Comparison of ENCODE assay signal across 8 cellular contexts in the genomic region with DNA sequence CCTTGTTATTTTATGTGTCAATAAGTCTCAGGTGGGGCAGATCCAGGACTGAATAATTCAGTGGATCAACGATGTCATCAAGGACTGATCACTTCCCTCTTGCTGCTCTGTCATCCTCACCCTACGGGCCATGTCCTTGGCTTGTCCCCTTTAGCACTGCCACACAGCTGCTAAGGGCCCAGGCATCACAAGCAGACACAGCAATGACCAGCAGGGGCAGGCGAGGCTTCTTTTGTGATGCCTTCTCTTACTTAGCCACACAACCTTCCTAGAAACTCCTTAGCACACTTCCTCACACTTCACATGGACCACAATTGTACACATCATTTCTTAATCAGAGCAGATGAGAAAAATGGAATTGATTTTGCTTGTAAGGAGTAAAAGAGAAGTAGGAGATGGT.
DNase-seq lines count a peak whose midpoint lies in the region; ATAC-seq and TF ChIP-seq lines count a peak whose summit lies in the region.

No MANE protein-coding gene starts in this region.

- no peak for TF ChIP-seq POLR2A in Peyer's patch (IDR thresholded peaks at IDR 0.05)

- TF ChIP-seq CTCF in C4-2B (conservative IDR thresholded peaks at IDR 0.05) (peak; percentile 71), Peyer's patch (IDR thresholded peaks at IDR 0.05) (peak in 3 of 6 experiments; percentile 43 to 58 (median 50))

- H3K27me3 Mint-ChIP-seq in activated CD4-positive, alpha-beta memory T cell treated with anti-CD3 and anti-CD28 coated beads, Interleukin-2, amount 10 ng/mL, durations not matched to agents 7 days and 5 days: no peaks in the 10 kb centered on the region

- peak in 2 of 3 donors; percentile 60 to 64 for DNase-seq in Peyer's patch
- peak; percentile 66 for DNase-seq in iPS-NIHi7 (ENCODE audit: extremely low spot score)
- no peak for DNase-seq in foreskin melanocyte
- DNase-seq in mesenteric fat pad (ENCODE audit: low spot score): no peak
- no peak for DNase-seq in activated CD4-positive, alpha-beta memory T cell treated with anti-CD3 and anti-CD28 coated beads, Interleukin-2, amount 10 ng/mL, durations not matched to agents 7 days and 5 days

- H3K4me3 ChIP-seq in Peyer's patch: no peak overlapping the region

- H3K4me1 ChIP-seq in Peyer's patch: peaks cover 0 to 11% (median 0%) of the 10 kb centered on the region in 4 donors

- no peaks in the 10 kb centered on the region for H3K4me1 Mint-ChIP-seq in activated CD4-positive, alpha-beta memory T cell treated with anti-CD3 and anti-CD28 coated beads, Interleukin-2, amount 10 ng/mL, durations not matched to agents 7 days and 5 days

- no peak overlapping the region for H3K27ac Mint-ChIP-seq in activated CD4-positive, alpha-beta memory T cell treated with anti-CD3 and anti-CD28 coated beads, Interleukin-2, amount 10 ng/mL, durations not matched to agents 7 days and 5 days

- H3K9me3 Mint-ChIP-seq in activated CD4-positive, alpha-beta memory T cell treated with anti-CD3 and anti-CD28 coated beads, Interleukin-2, amount 10 ng/mL, durations not matched to agents 7 days and 5 days: no peaks in the 10 kb centered on the region

- no peaks in the 10 kb centered on the region for H3K36me3 ChIP-seq in Peyer's patch

- POLR2A ChIA-PET in activated CD4-positive, alpha-beta memory T cell treated with anti-CD3 and anti-CD28 coated beads, Interleukin-2, amount 10 ng/mL, durations not matched to agents 7 days and 5 days (lab: Charles Lee): no interaction called here

- H3K9me3 ChIP-seq in Peyer's patch: no peaks in the 10 kb centered on the region

- H3K36me3 Mint-ChIP-seq in activated CD4-positive, alpha-beta memory T cell treated with anti-CD3 and anti-CD28 coated beads, Interleukin-2, amount 10 ng/mL, durations not matched to agents 7 days and 5 days (ENCODE audit: low read depth): no peaks in the 10 kb centered on the region

- peak; percentile 52 for ATAC-seq in GM21717 (IDR thresholded peaks at IDR 0.05; ENCODE audit: unreplicated experiment)
- no peak for ATAC-seq in GM21737 (IDR thresholded peaks at IDR 0.05; ENCODE audit: unreplicated experiment)

- H3K4me3 Mint-ChIP-seq in activated CD4-positive, alpha-beta memory T cell treated with anti-CD3 and anti-CD28 coated beads, Interleukin-2, amount 10 ng/mL, durations not matched to agents 7 days and 5 days: no peak overlapping the region

- H3K27ac ChIP-seq in C4-2B (no peak overlapping the region), Peyer's patch (no peak overlapping the region)

- H3K27me3 ChIP-seq in Peyer's patch: no peaks in the 10 kb centered on the region

- CTCF ChIA-PET in activated CD4-positive, alpha-beta memory T cell treated with anti-CD3 and anti-CD28 coated beads, Interleukin-2, amount 10 ng/mL, durations not matched to agents 7 days and 5 days (lab: Charles Lee): no interaction called here

Comparison
In these comparisons a context has a peak if more than half of its experiments do, and no peak if none do; other contexts are left out.
1. DNase-seq: peak in Peyer's patch (2 of 3) and iPS-NIHi7 (single experiment); none in foreskin melanocyte (single experiment), mesenteric fat pad (single experiment) and activated CD4-positive, alpha-beta memory T cell treated with anti-CD3 and anti-CD28 coated beads, Interleukin-2, amount 10 ng/mL, durations not matched to agents 7 days and 5 days (single experiment).